27 cellular contexts compared by ENCODE assay signal in the genomic region with DNA sequence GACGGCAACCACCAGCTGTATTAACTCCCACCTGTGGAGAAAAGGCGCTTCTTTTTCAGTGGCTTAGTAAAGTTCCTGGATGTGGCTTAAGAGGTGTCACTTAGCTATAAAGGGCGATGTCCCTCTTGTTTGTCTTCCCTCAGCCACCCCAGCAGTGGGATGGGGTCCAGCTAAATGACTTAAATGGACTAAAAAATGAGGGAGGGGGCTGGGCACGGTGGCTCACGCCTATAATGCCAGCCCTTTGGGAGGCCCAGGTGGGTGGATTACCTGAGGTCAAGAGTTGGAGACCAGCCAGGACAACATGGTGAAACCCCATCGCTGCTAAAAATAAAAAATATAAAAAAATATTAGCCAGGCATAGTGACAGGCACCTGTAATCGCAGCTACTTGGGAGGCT.
"Had no signal": no experiment of that assay in that cellular context is flagged by ENCODE, and none has a peak within 500 bp of the region (broad histone marks: within the 10 kb centered on the region; RNA-seq: fewer than 3 reads in every experiment).

No MANE protein-coding gene starts in this region.

- H3K9me3 ChIP-seq: stomach, suprapubic skin, testis, thoracic aorta, thyroid gland, tibial artery, tibial nerve, transverse colon, upper lobe of left lung, upper lobe of right lung, uterus, vagina had no signal

- H3K27ac ChIP-seq: stomach, suprapubic skin, testis, thoracic aorta, thyroid gland, tibial artery, tibial nerve, transverse colon, upper lobe of left lung, upper lobe of right lung, uterus, vagina had no signal

- H3K27ac Mint-ChIP-seq: stimulated activated effector memory CD8-positive, alpha-beta T cell treated with anti-CD3 and anti-CD28 coated beads, Interleukin-12 subunit alpha, Interleukin-12 subunit beta, amount 100 ng/mL, for 72 hours; stimulated activated memory B cell treated with anti-CD40 and anti-IgM and Interleukin-4, amounts not matched to agents 10 μg/mL and 1 μg/mL and 100 μg/mL, for 72 hours; stimulated activated naive B cell treated with anti-CD40 and anti-IgM and Interleukin-4, amounts not matched to agents 10 μg/mL and 1 μg/mL and 100 μg/mL, for 72 hours; stimulated activated naive CD8-positive, alpha-beta T cell treated with anti-CD3 and anti-CD28 coated beads, Interleukin-15, amount 100 ng/mL, for 72 hours; stimulated activated naive CD8-positive, alpha-beta T cell treated with anti-CD3 and anti-CD28 coated beads, Interleukin-15, Interleukin-2, amounts not matched to agents 100 ng/mL and 50 ng/mL, for 24 hours; type B pancreatic cell had no signal

- H3K4me3 Mint-ChIP-seq: stimulated activated effector memory CD8-positive, alpha-beta T cell treated with anti-CD3 and anti-CD28 coated beads, Interleukin-12 subunit alpha, Interleukin-12 subunit beta, amount 100 ng/mL, for 72 hours; stimulated activated memory B cell treated with anti-CD40 and anti-IgM and Interleukin-4, amounts not matched to agents 10 μg/mL and 1 μg/mL and 100 μg/mL, for 72 hours; stimulated activated naive B cell treated with anti-CD40 and anti-IgM and Interleukin-4, amounts not matched to agents 10 μg/mL and 1 μg/mL and 100 μg/mL, for 72 hours; stimulated activated naive CD8-positive, alpha-beta T cell treated with anti-CD3 and anti-CD28 coated beads, Interleukin-15, amount 100 ng/mL, for 72 hours; stimulated activated naive CD8-positive, alpha-beta T cell treated with anti-CD3 and anti-CD28 coated beads, Interleukin-15, Interleukin-2, amounts not matched to agents 100 ng/mL and 50 ng/mL, for 24 hours; type B pancreatic cell had no signal

- H3K27me3 ChIP-seq: stomach, suprapubic skin, testis, thyroid gland, tibial artery, tibial nerve, transverse colon, upper lobe of left lung, upper lobe of right lung, uterus, vagina had no signal

- H3K36me3 ChIP-seq: stomach, suprapubic skin, thoracic aorta, thyroid gland, tibial artery, tibial nerve, transverse colon, upper lobe of left lung, upper lobe of right lung, uterus, vagina had no signal

- DNase-seq: stimulated activated CD4-positive, alpha-beta T cell treated with anti-CD3 and anti-CD28 coated beads, Interleukin-2, amount 100 ng/mL, for 48 hours; stimulated activated CD4-positive, alpha-beta T cell treated with anti-CD3 and anti-CD28 coated beads, Interleukin-4, amount 100 ng/mL, for 1 hour; stimulated activated CD4-positive, alpha-beta T cell treated with anti-CD3 and anti-CD28 coated beads, Interleukin-4, amount 100 ng/mL, for 24 hours; stimulated activated CD4-positive, alpha-beta T cell treated with anti-CD3 and anti-CD28 coated beads, Interleukin-4, amount 100 ng/mL, for 4 hours; stimulated activated CD8-positive, alpha-beta memory T cell treated with anti-CD3 and anti-CD28 coated beads, Interleukin-4, amount 100 ng/mL, for 48 hours; stimulated activated naive B cell treated with anti-CD40 and anti-IgM and Interleukin-4, amounts not matched to agents 10 μg/mL and 1 μg/mL and 100 μg/mL, for 72 hours; stimulated activated naive CD4-positive, alpha-beta T cell; stimulated activated naive CD4-positive, alpha-beta T cell treated with Interleukin-2 at 50 U/mL for 16 hours; stimulated activated naive CD8-positive, alpha-beta T cell treated with anti-CD3 and anti-CD28 coated beads, Interleukin-15, amount 100 ng/mL, for 72 hours; stimulated activated naive CD8-positive, alpha-beta T cell treated with anti-CD3 and anti-CD28 coated beads, Interleukin-15, Interleukin-2, amounts not matched to agents 100 U/mL and 50 U/mL, for 24 hours; stomach; testis; thyroid gland; tibial artery; transverse colon; trophoblast cell; upper lobe of left lung; upper lobe of right lung; uterus had no signal

- H3K36me3 Mint-ChIP-seq: stimulated activated effector memory CD8-positive, alpha-beta T cell treated with anti-CD3 and anti-CD28 coated beads, Interleukin-12 subunit alpha, Interleukin-12 subunit beta, amount 100 ng/mL, for 72 hours; stimulated activated memory B cell treated with anti-CD40 and anti-IgM and Interleukin-4, amounts not matched to agents 10 μg/mL and 1 μg/mL and 100 μg/mL, for 72 hours; stimulated activated naive B cell treated with anti-CD40 and anti-IgM and Interleukin-4, amounts not matched to agents 10 μg/mL and 1 μg/mL and 100 μg/mL, for 72 hours; type B pancreatic cell had no signal

- H3K4me1 ChIP-seq: stomach, suprapubic skin, testis, thyroid gland, tibial artery, tibial nerve, transverse colon, upper lobe of left lung, upper lobe of right lung, uterus, vagina had no signal

- H3K4me1 Mint-ChIP-seq: stimulated activated effector memory CD8-positive, alpha-beta T cell treated with anti-CD3 and anti-CD28 coated beads, Interleukin-12 subunit alpha, Interleukin-12 subunit beta, amount 100 ng/mL, for 72 hours; stimulated activated memory B cell treated with anti-CD40 and anti-IgM and Interleukin-4, amounts not matched to agents 10 μg/mL and 1 μg/mL and 100 μg/mL, for 72 hours; stimulated activated naive B cell treated with anti-CD40 and anti-IgM and Interleukin-4, amounts not matched to agents 10 μg/mL and 1 μg/mL and 100 μg/mL, for 72 hours; stimulated activated naive CD8-positive, alpha-beta T cell treated with anti-CD3 and anti-CD28 coated beads, Interleukin-15, amount 100 ng/mL, for 72 hours had no signal

- H3K9me3 Mint-ChIP-seq: stimulated activated naive CD8-positive, alpha-beta T cell treated with anti-CD3 and anti-CD28 coated beads, Interleukin-15, amount 100 ng/mL, for 72 hours; stimulated activated naive CD8-positive, alpha-beta T cell treated with anti-CD3 and anti-CD28 coated beads, Interleukin-15, Interleukin-2, amounts not matched to agents 100 ng/mL and 50 ng/mL, for 24 hours; type B pancreatic cell had no signal

- ATAC-seq: stimulated activated effector memory CD8-positive, alpha-beta T cell treated with anti-CD3 and anti-CD28 coated beads, Interleukin-12 subunit alpha, Interleukin-12 subunit beta, amount 100 ng/mL, for 72 hours; stimulated activated memory B cell treated with anti-CD40 and anti-IgM and Interleukin-4, amounts not matched to agents 10 μg/mL and 1 μg/mL and 100 μg/mL, for 72 hours; stimulated activated naive B cell treated with anti-CD40 and anti-IgM and Interleukin-4, amounts not matched to agents 10 μg/mL and 1 μg/mL and 100 μg/mL, for 72 hours; stimulated activated naive CD8-positive, alpha-beta T cell treated with anti-CD3 and anti-CD28 coated beads, Interleukin-15, amount 100 ng/mL, for 72 hours; stimulated activated naive CD8-positive, alpha-beta T cell treated with anti-CD3 and anti-CD28 coated beads, Interleukin-15, Interleukin-2, amounts not matched to agents 100 U/mL and 50 U/mL, for 24 hours; upper lobe of right lung had no signal

- H3K4me3 ChIP-seq: stomach, suprapubic skin, testis, thoracic aorta, thyroid gland, tibial artery, tibial nerve, transverse colon, upper lobe of left lung, upper lobe of right lung, uterus, vagina had no signal

- H3K27me3 Mint-ChIP-seq: stimulated activated memory B cell treated with anti-CD40 and anti-IgM and Interleukin-4, amounts not matched to agents 10 μg/mL and 1 μg/mL and 100 μg/mL, for 72 hours; stimulated activated naive CD8-positive, alpha-beta T cell treated with anti-CD3 and anti-CD28 coated beads, Interleukin-15, amount 100 ng/mL, for 72 hours; stimulated activated naive CD8-positive, alpha-beta T cell treated with anti-CD3 and anti-CD28 coated beads, Interleukin-15, Interleukin-2, amounts not matched to agents 100 ng/mL and 50 ng/mL, for 24 hours had no signal
